ENCODE assay signal across 20 cellular contexts in genomic region chr5:3393122-3393963, GRCh38.
"Had no signal": no experiment of that assay in that cellular context is flagged by ENCODE, and none has a peak within 500 bp of the region (broad histone marks: within the 10 kb centered on the region; RNA-seq: fewer than 3 reads in every experiment).

No MANE protein-coding gene starts in this region.

- H3K4me1 ChIP-seq: colonic mucosa, esophagus squamous epithelium, tibial nerve, upper lobe of left lung had no signal

- H3K27me3 ChIP-seq: colonic mucosa, esophagus squamous epithelium, ovary, tibial nerve, upper lobe of left lung had no signal

- H3K4me3 ChIP-seq: colonic mucosa, esophagus squamous epithelium, lung, mucosa of descending colon, ovary, thoracic aorta, tibial nerve, upper lobe of left lung had no signal

- DNase-seq: colonic mucosa; dermis blood vessel endothelial cell; effector memory CD4-positive, alpha-beta T cell; esophagus squamous epithelium; foreskin melanocyte; hypothalamus; immature natural killer cell; left ventricle myocardium superior; mesenchymal stem cell; mucosa of descending colon; naive B cell; ovary; small intestine; stimulated activated CD4-positive, alpha-beta T cell treated with anti-CD3 and anti-CD28 coated beads, Interleukin-15, amount 100 ng/mL, for 24 hours; stimulated activated CD4-positive, alpha-beta T cell treated with anti-CD3 and anti-CD28 coated beads, Interleukin-2, amount 100 ng/mL, for 48 hours; stimulated activated naive B cell treated with anti-CD40 and anti-IgM and Interleukin-4, amounts not matched to agents 10 μg/mL and 1 μg/mL and 100 μg/mL, for 72 hours had no signal

- H3K36me3 ChIP-seq: colonic mucosa, esophagus squamous epithelium, ovary, thoracic aorta, tibial nerve, upper lobe of left lung had no signal

- H3K9me3 ChIP-seq: colonic mucosa, esophagus squamous epithelium, ovary, thoracic aorta had no signal

- H3K27ac ChIP-seq: colonic mucosa, esophagus squamous epithelium, ovary, thoracic aorta, tibial nerve, upper lobe of left lung had no signal
